1 cellular context compared by ENCODE assay signal in genomic region chr1:50420689-50421365, GRCh38.
TF ChIP-seq lines count a peak whose summit lies in the region.

No MANE protein-coding gene starts in this region.

TF ChIP-seq in HEK293T, 16 proteins besides CTCF, POLR2A, EP300 and RAD21 (continued from another document):
- no peak for TF ChIP-seq TARDBP (IDR thresholded peaks at IDR 0.05)
- TF ChIP-seq FOXA1 (IDR thresholded peaks at IDR 0.05) = no peak
- TF ChIP-seq BHLHE40 (IDR thresholded peaks at IDR 0.05; ENCODE audit: borderline replicate concordance) = no peak
- no peak for TF ChIP-seq CTBP1 (IDR thresholded peaks at IDR 0.05; ENCODE audit: borderline replicate concordance)
- no peak for TF ChIP-seq LEF1 (IDR thresholded peaks at IDR 0.05; ENCODE audit: borderline replicate concordance)
